2 cellular contexts compared by ENCODE assay signal in genomic region chr10:48601789-48602188, GRCh38.
TF ChIP-seq lines count a peak whose summit lies in the region.

No MANE protein-coding gene starts in this region.

TF ChIP-seq in IMR-90, 13 proteins besides CTCF, POLR2A, EP300 and RAD21:
- TF ChIP-seq RFX5 (IDR thresholded peaks at IDR 0.05; ENCODE audit: low read depth, low read length) (no peak), USF2 (IDR thresholded peaks at IDR 0.05; ENCODE audit: low read depth, low read length) (no peak), FOS (IDR thresholded peaks at IDR 0.05; ENCODE audit: low read depth, low read length) (no peak), ELK1 (IDR thresholded peaks at IDR 0.05; ENCODE audit: borderline replicate concordance, low read depth, low read length) (no peak), SMC3 (IDR thresholded peaks at IDR 0.05; ENCODE audit: low read depth, low read length) (no peak), MAFK (IDR thresholded peaks at IDR 0.05; ENCODE audit: low read depth, low read length) (no peak), CHD1 (IDR thresholded peaks at IDR 0.05; ENCODE audit: low read depth, low read length) (no peak), MXI1 (IDR thresholded peaks at IDR 0.05; ENCODE audit: borderline replicate concordance, low read depth, low read length) (no peak)
TF ChIP-seq in IMR-90: peak in this region for 0.

TF ChIP-seq in endothelial cell of umbilical vein, 7 proteins besides CTCF, POLR2A, EP300 and RAD21:
- no peak for TF ChIP-seq GATA2 (IDR thresholded peaks at IDR 0.05; ENCODE audit: insufficient read depth, insufficient read length, low read depth, low read length)
- no peak for TF ChIP-seq FOS (IDR thresholded peaks at IDR 0.05; ENCODE audit: borderline replicate concordance, insufficient read depth, low read length)
- TF ChIP-seq JUN (IDR thresholded peaks at IDR 0.05; ENCODE audit: borderline replicate concordance, insufficient read depth, insufficient read length, low read depth) = no peak
- TF ChIP-seq MYC (IDR thresholded peaks at IDR 0.05; ENCODE audit: low read depth, low read length) = no peak
- TF ChIP-seq POLR2AphosphoS5 (IDR thresholded peaks at IDR 0.05; ENCODE audit: insufficient read depth, low read depth, low read length) = no peak
- TF ChIP-seq EZH2 (IDR thresholded peaks at IDR 0.05; ENCODE audit: borderline replicate concordance, low read depth, low read length, severe bottlenecking) = no peak
- no peak for TF ChIP-seq MAX (IDR thresholded peaks at IDR 0.05; ENCODE audit: insufficient read depth, insufficient read length)
TF ChIP-seq in endothelial cell of umbilical vein: peak in this region for 0.
